13 cellular contexts compared by ENCODE assay signal in the genomic region with DNA sequence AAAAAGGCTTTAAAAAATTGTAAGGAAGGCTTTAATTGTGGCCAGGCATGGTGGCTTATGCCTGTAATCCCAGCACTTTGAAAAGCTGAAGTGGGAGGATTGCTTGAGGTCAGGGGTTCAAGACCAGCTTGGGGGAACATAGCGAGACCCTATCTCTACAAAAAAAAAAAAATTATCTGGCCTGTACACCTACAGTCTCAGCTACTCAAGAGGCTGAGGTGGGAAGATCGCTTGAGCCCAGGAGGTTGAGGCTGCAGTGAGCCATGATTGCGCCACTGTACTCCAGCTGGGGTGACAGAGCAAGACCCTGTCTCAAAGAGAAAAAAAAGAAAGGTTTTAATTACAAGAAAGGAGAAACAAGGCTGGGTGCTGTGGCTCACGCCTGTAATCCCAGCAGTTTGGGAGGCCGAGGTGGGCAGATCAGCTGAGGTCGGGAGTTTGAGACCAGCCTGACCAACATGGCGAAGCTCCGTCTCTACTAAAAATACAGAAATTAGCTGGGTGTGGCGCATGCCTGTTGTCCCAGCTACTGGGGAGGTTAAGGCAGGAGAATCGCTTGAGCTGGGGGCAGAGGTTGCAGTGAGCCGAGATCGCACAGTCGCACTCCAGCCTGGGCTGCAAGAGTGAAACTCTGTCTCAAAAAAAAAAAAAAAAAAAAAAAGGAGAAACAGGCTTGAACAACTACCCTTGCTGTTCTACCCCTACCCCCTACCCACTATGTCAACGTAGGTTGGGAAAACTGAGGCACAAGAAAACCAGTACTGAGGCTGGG.
DNase-seq lines count a peak whose midpoint lies in the region; ATAC-seq lines count a peak whose summit lies in the region.
"Had no signal": no experiment of that assay in that cellular context is flagged by ENCODE, and none has a peak within 500 bp of the region (broad histone marks: within the 10 kb centered on the region; RNA-seq: fewer than 3 reads in every experiment).

No MANE protein-coding gene starts in this region.

- H3K36me3 Mint-ChIP-seq in CD4-positive, CD25-positive, alpha-beta regulatory T cell: peaks cover 16% of the 10 kb centered on the region
- H3K36me3 Mint-ChIP-seq in CD8-positive, alpha-beta memory T cell: peaks cover 0 to 57% (median 5%) of the 10 kb centered on the region in 3 donors
- H3K36me3 Mint-ChIP-seq in activated T-helper 1 cell treated with anti-CD3 and anti-CD28 coated beads, Interleukin-12 subunit alpha, Interleukin-12 subunit beta, Interleukin-2, Interleukin-4 antibody, amounts not matched to agents 30 ng/mL and 10 ng/mL and 1 ng/mL, durations not matched to agents 14 hours and 24 hours and 36 hours (ENCODE audit: low read depth): peaks cover 54% of the 10 kb centered on the region
- peaks cover 4 to 10% of the 10 kb centered on the region in 2 donors for H3K36me3 Mint-ChIP-seq in naive B cell

- CTCF ChIA-PET in CD8-positive, alpha-beta memory T cell (lab: Charles Lee): no interaction called here

- no peaks in the 10 kb centered on the region for H3K27me3 ChIP-seq in CD4-positive, CD25-positive, alpha-beta regulatory T cell (ENCODE audit: control insufficient read depth, insufficient read depth, low read length)
- no peaks in the 10 kb centered on the region for H3K27me3 ChIP-seq in CD8-positive, alpha-beta memory T cell (ENCODE audit: insufficient read depth, low read length, poor library complexity, severe bottlenecking)
- H3K27me3 ChIP-seq: foreskin keratinocyte had no signal

- H3K4me1 Mint-ChIP-seq in CD4-positive, CD25-positive, alpha-beta regulatory T cell: peaks cover 13 to 50% (median 39%) of the 10 kb centered on the region in 4 donors
- H3K4me1 Mint-ChIP-seq in CD8-positive, alpha-beta memory T cell: peaks cover 46 to 76% (median 65%) of the 10 kb centered on the region in 3 donors
- H3K4me1 Mint-ChIP-seq in activated T-helper 1 cell treated with anti-CD3 and anti-CD28 coated beads, Interleukin-12 subunit alpha, Interleukin-12 subunit beta, Interleukin-2, Interleukin-4 antibody, amounts not matched to agents 30 ng/mL and 10 ng/mL and 1 ng/mL, durations not matched to agents 14 hours and 24 hours and 36 hours (ENCODE audit: low read depth): peaks cover 70% of the 10 kb centered on the region
- H3K4me1 Mint-ChIP-seq in naive B cell: peaks cover 23 to 53% (median 52%) of the 10 kb centered on the region in 3 donors

- peak overlapping the region; percentile 20 to 38 (median 25) for H3K27ac Mint-ChIP-seq in CD4-positive, CD25-positive, alpha-beta regulatory T cell
- peak overlapping the region in 6 of 8 donors; percentile 56 to 88 (median 75) for H3K27ac Mint-ChIP-seq in CD8-positive, alpha-beta memory T cell
- H3K27ac Mint-ChIP-seq in activated T-helper 1 cell treated with anti-CD3 and anti-CD28 coated beads, Interleukin-12 subunit alpha, Interleukin-12 subunit beta, Interleukin-2, Interleukin-4 antibody, amounts not matched to agents 30 ng/mL and 10 ng/mL and 1 ng/mL, durations not matched to agents 14 hours and 24 hours and 36 hours: peak overlapping the region; percentile 69
- peak overlapping the region in 5 of 6 donors; percentile 41 to 91 (median 74) for H3K27ac Mint-ChIP-seq in naive B cell

- no peak overlapping the region for H3K27ac ChIP-seq in CD4-positive, CD25-positive, alpha-beta regulatory T cell (ENCODE audit: insufficient read depth, low read length, poor library complexity, severe bottlenecking)
- peak overlapping the region; percentile 24 for H3K27ac ChIP-seq in CD8-positive, alpha-beta memory T cell (ENCODE audit: low read depth, low read length)
- H3K27ac ChIP-seq: foreskin keratinocyte, prostate gland had no signal

- H3K4me1 ChIP-seq in CD4-positive, CD25-positive, alpha-beta regulatory T cell (ENCODE audit: control insufficient read depth, insufficient read depth, low read length, poor library complexity, severe bottlenecking): peaks cover 17% of the 10 kb centered on the region
- H3K4me1 ChIP-seq in CD8-positive, alpha-beta memory T cell (ENCODE audit: insufficient read depth, low read length): peaks cover 43% of the 10 kb centered on the region
- H3K4me1 ChIP-seq: prostate gland had no signal

- intact Hi-C loops in activated T-helper 1 cell treated with anti-CD3 and anti-CD28 coated beads, Interleukin-12 subunit alpha, Interleukin-12 subunit beta, Interleukin-2, Interleukin-4 antibody, amounts not matched to agents 30 ng/mL and 10 ng/mL and 1 ng/mL, durations not matched to agents 14 hours and 24 hours and 36 hours (cut with micrococcal nuclease): loop anchor here (5.0 to 10.0 kb wide), 2 partner anchors 147 to 195 kb away; no protein-coding TSS in a partner anchor

- no peak for DNase-seq in CD4-positive, CD25-positive, alpha-beta regulatory T cell
- DNase-seq in CD8-positive, alpha-beta memory T cell: no peak
- no peak for DNase-seq in activated T-helper 1 cell treated with anti-CD3 and anti-CD28 coated beads, Interleukin-12 subunit alpha, Interleukin-12 subunit beta, Interleukin-2, Interleukin-4 antibody, amounts not matched to agents 30 ng/mL and 10 ng/mL and 1 ng/mL, durations not matched to agents 14 hours and 24 hours and 36 hours (ENCODE audit: low spot score)
- DNase-seq in naive B cell (no peak), midbrain (lab: John Stamatoyannopoulos, UW) (no peak), NCI-H2227 treated with DMSO at 0.1 percent for 48 hours (lab: John Stamatoyannopoulos, UW) (no peak)
- DNase-seq: C1 segment of cervical spinal cord, cerebellar nuclear complex, foreskin keratinocyte, NCI-H1930, trophoblast cell had no signal

- H3K27me3 Mint-ChIP-seq in CD4-positive, CD25-positive, alpha-beta regulatory T cell: no peaks in the 10 kb centered on the region
- H3K27me3 Mint-ChIP-seq in CD8-positive, alpha-beta memory T cell: no peaks in the 10 kb centered on the region
- no peaks in the 10 kb centered on the region for H3K27me3 Mint-ChIP-seq in activated T-helper 1 cell treated with anti-CD3 and anti-CD28 coated beads, Interleukin-12 subunit alpha, Interleukin-12 subunit beta, Interleukin-2, Interleukin-4 antibody, amounts not matched to agents 30 ng/mL and 10 ng/mL and 1 ng/mL, durations not matched to agents 14 hours and 24 hours and 36 hours (ENCODE audit: insufficient read depth)
- no peaks in the 10 kb centered on the region for H3K27me3 Mint-ChIP-seq in naive B cell

- peaks cover 0 to 4% (median 0%) of the 10 kb centered on the region in 7 donors for H3K9me3 Mint-ChIP-seq in CD4-positive, CD25-positive, alpha-beta regulatory T cell
- H3K9me3 Mint-ChIP-seq in CD8-positive, alpha-beta memory T cell: no peaks in the 10 kb centered on the region
- H3K9me3 Mint-ChIP-seq in activated T-helper 1 cell treated with anti-CD3 and anti-CD28 coated beads, Interleukin-12 subunit alpha, Interleukin-12 subunit beta, Interleukin-2, Interleukin-4 antibody, amounts not matched to agents 30 ng/mL and 10 ng/mL and 1 ng/mL, durations not matched to agents 14 hours and 24 hours and 36 hours: no peaks in the 10 kb centered on the region
- H3K9me3 Mint-ChIP-seq in naive B cell: no peaks in the 10 kb centered on the region

- ATAC-seq in CD4-positive, CD25-positive, alpha-beta regulatory T cell (ENCODE audit: low read depth in 2 of 2): no peak
- ATAC-seq in naive B cell (ENCODE audit: low read depth in 2 of 2) (no peak), GM18511 (IDR thresholded peaks at IDR 0.05; ENCODE audit: unreplicated experiment) (no peak)
- ATAC-seq: foreskin keratinocyte had no signal

- H3K36me3 ChIP-seq in CD4-positive, CD25-positive, alpha-beta regulatory T cell (ENCODE audit: control insufficient read depth, insufficient read depth, low read length): peaks cover 44% of the 10 kb centered on the region
- peaks cover 9% of the 10 kb centered on the region for H3K36me3 ChIP-seq in CD8-positive, alpha-beta memory T cell (ENCODE audit: insufficient read depth, low read length)
- H3K36me3 ChIP-seq: prostate gland had no signal

- no peaks in the 10 kb centered on the region for H3K9me3 ChIP-seq in CD4-positive, CD25-positive, alpha-beta regulatory T cell (ENCODE audit: control insufficient read depth in 2 of 2, low read length in 2 of 2)
- H3K9me3 ChIP-seq in CD8-positive, alpha-beta memory T cell (ENCODE audit: low read length): no peaks in the 10 kb centered on the region
- H3K9me3 ChIP-seq: prostate gland had no signal

- no peak overlapping the region for H3K4me3 Mint-ChIP-seq in CD4-positive, CD25-positive, alpha-beta regulatory T cell
- peak overlapping the region in 3 of 7 donors; percentile 29 to 48 (median 40) for H3K4me3 Mint-ChIP-seq in CD8-positive, alpha-beta memory T cell
- H3K4me3 Mint-ChIP-seq in activated T-helper 1 cell treated with anti-CD3 and anti-CD28 coated beads, Interleukin-12 subunit alpha, Interleukin-12 subunit beta, Interleukin-2, Interleukin-4 antibody, amounts not matched to agents 30 ng/mL and 10 ng/mL and 1 ng/mL, durations not matched to agents 14 hours and 24 hours and 36 hours: no peak overlapping the region
- no peak overlapping the region for H3K4me3 Mint-ChIP-seq in naive B cell

- H3K4me3 ChIP-seq in CD4-positive, CD25-positive, alpha-beta regulatory T cell (ENCODE audit: low read depth, low read length): no peak overlapping the region
- no peak overlapping the region for H3K4me3 ChIP-seq in CD8-positive, alpha-beta memory T cell (ENCODE audit: low read length)
- H3K4me3 ChIP-seq: prostate gland had no signal

- POLR2A ChIA-PET in CD8-positive, alpha-beta memory T cell (lab: Charles Lee): no interaction called here

Comparison
In these comparisons a context has a peak if more than half of its experiments do, and no peak if none do; other contexts are left out.
1. H3K27ac Mint-ChIP-seq: peak in every context shown above with its lines; median percentile 75 in CD8-positive, alpha-beta memory T cell; 74 in naive B cell; 69 in activated T-helper 1 cell treated with anti-CD3 and anti-CD28 coated beads, Interleukin-12 subunit alpha, Interleukin-12 subunit beta, Interleukin-2, Interleukin-4 antibody, amounts not matched to agents 30 ng/mL and 10 ng/mL and 1 ng/mL, durations not matched to agents 14 hours and 24 hours and 36 hours; 25 in CD4-positive, CD25-positive, alpha-beta regulatory T cell.